ENCODE assay signal across 21 cellular contexts in the genomic region with DNA sequence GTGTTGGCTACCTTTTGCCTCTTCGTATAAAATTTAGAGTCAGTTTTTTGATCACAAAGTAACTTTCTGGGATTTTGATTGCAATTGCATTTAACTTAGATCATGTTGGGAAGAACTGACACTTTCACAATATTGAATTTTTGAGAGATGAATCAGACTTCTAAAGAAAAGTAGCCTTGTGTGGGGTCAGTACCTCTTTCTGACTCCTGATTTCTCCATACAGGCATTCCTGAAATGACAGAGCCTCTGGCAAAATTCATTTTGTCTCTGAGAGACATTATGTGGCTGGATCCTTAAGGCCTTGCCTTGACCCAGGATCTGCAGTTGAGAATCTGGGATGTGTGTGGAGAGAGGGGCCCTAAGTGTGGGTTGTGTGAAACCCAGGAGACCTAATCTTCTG. TPM values are rescaled to one million over a fixed set of nuclear protein-coding genes. Genes with fewer than 3 reads are reported as not detected.
DNase-seq lines count a peak whose midpoint lies in the region; ATAC-seq, FAIRE-seq and TF ChIP-seq lines count a peak whose summit lies in the region.
"Had no signal": no experiment of that assay in that cellular context is flagged by ENCODE, and none has a peak within 500 bp of the region (broad histone marks: within the 10 kb centered on the region; RNA-seq: fewer than 3 reads in every experiment).

No MANE protein-coding gene starts in this region.

- no peak for FAIRE-seq in GM12892 (lab: Jason Lieb, UNC)

- peak; percentile 74 for DNase-seq in AG20443 (ENCODE audit: low spot score)
- DNase-seq in M059J (ENCODE audit: low read depth) = peak; percentile 69
- DNase-seq in epithelial cell of esophagus (ENCODE audit: low read depth) = peak; percentile 37
- no peak for DNase-seq in omental fat pad (ENCODE audit: low spot score)
- DNase-seq in SK-N-DZ (ENCODE audit: low spot score) = no peak
- no peak for DNase-seq in activated CD8-positive, alpha-beta memory T cell treated with anti-CD3 and anti-CD28 coated beads for 24 hours
- DNase-seq in GM12892 (ENCODE audit: insufficient read length) = no peak
- DNase-seq: activated CD4-positive, alpha-beta T cell treated with anti-CD3 and anti-CD28 coated beads for 36 hours; activated naive CD4-positive, alpha-beta T cell treated with Interleukin-2 at 50 U/mL for 16 hours; body of pancreas; dorsolateral prefrontal cortex; H9; left ventricle myocardium inferior; MG63; NCI-H187; NCI-H510A treated with DMSO at 0.1 percent for 48 hours; SHP77; stimulated activated naive CD8-positive, alpha-beta T cell treated with anti-CD3 and anti-CD28 coated beads, Interleukin-15, amount 100 ng/mL, for 72 hours; uterus had no signal

- H3K4me3 ChIP-seq in epithelial cell of esophagus (ENCODE audit: low read length) = no peak overlapping the region
- H3K4me3 ChIP-seq: body of pancreas, dorsolateral prefrontal cortex, left ventricle myocardium inferior, MG63, uterus had no signal

- TF ChIP-seq POLR2A in GM12892 (IDR thresholded peaks at IDR 0.05; ENCODE audit: low read depth, low read length) = no peak

- TF ChIP-seq CTCF in epithelial cell of esophagus (IDR thresholded peaks at IDR 0.05; ENCODE audit: insufficient read depth, low read depth, low read length, missing control alignments) = no peak
- TF ChIP-seq CTCF in omental fat pad (IDR thresholded peaks at IDR 0.05) = no peak

- ATAC-seq in omental fat pad (ENCODE audit: low FRiP score) (peak; percentile 72), GM21390 (IDR thresholded peaks at IDR 0.05; ENCODE audit: unreplicated experiment) (no peak)
- ATAC-seq: activated CD4-positive, alpha-beta T cell treated with anti-CD3 and anti-CD28 coated beads for 36 hours; body of pancreas; foreskin keratinocyte; stimulated activated naive CD8-positive, alpha-beta T cell treated with anti-CD3 and anti-CD28 coated beads, Interleukin-15, amount 100 ng/mL, for 72 hours had no signal

RNA-seq across cellular contexts. Expression of gene PPFIBP2, which starts 37.8 kb away (rescaled TPM):
- total RNA-seq in M059J (2014; rRNA removed; shearing (Covaris generic)) = 0.20 and 2.5 TPM in 2 replicates
- 10 to 100 TPM; 16.3 to 47.8 (median 24.2) TPM for total RNA-seq in omental fat pad
- polyA plus RNA-seq in SK-N-DZ (2014; cell fraction: cytosol; rRNA removed) = 0.14 and 0.23 TPM in 2 replicates
- polyA plus RNA-seq in SK-N-DZ (2014; cell fraction: nucleus; rRNA removed) = not detected in 2 replicates
- polyA plus RNA-seq in GM12892 (2012; ENCODE audit: missing spikeins) = 42.0 TPM

Comparison
In these comparisons a context has a peak if more than half of its experiments do, and no peak if none do; other contexts are left out.
1. DNase-seq: peak in AG20443 (single experiment), M059J (single experiment) and epithelial cell of esophagus (single experiment); none in omental fat pad (single experiment), SK-N-DZ (single experiment), activated CD8-positive, alpha-beta memory T cell treated with anti-CD3 and anti-CD28 coated beads for 24 hours (single experiment) and GM12892 (single experiment).